21 cellular contexts compared by ENCODE assay signal in the genomic region with DNA sequence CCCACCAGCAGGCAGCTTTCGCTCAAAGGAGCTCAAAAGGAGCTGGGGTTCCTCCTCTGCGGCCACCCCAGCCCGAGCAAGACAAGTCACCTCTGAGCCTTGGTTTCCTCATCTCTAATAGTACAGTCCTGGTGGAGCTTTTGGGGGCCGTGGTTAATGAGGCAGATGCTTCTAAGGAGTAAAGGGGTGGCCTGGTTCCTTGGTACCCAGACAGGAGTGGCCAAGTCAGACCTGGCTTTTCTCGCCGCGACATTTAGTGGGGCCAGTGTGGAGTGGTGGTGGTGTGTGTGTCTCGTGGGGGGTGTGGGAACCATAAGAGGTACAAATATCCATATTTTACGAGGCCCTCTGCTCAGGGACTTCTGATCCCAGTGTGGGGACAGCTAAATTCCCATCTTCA. TPM values are rescaled to one million over a fixed set of nuclear protein-coding genes. Genes with fewer than 3 reads are reported as not detected.
DNase-seq lines count a peak whose midpoint lies in the region; ATAC-seq and TF ChIP-seq lines count a peak whose summit lies in the region.
"Had no signal": no experiment of that assay in that cellular context is flagged by ENCODE, and none has a peak within 500 bp of the region (broad histone marks: within the 10 kb centered on the region; RNA-seq: fewer than 3 reads in every experiment).

No MANE protein-coding gene starts in this region.

- peak overlapping the region; percentile 49 for H3K4me2 ChIP-seq in fibroblast of lung (ENCODE audit: extremely low read depth, insufficient read depth, low read length)

- H2AFZ ChIP-seq in fibroblast of lung (ENCODE audit: low read length), result no peak overlapping the region

- H4K20me1 ChIP-seq in fibroblast of lung (ENCODE audit: control insufficient read depth, extremely low read depth, insufficient read depth, low read length), result peaks cover 3% of the 10 kb centered on the region

- H3K27me3 Mint-ChIP-seq in activated CD4-positive, alpha-beta T cell treated with anti-CD3 and anti-CD28 coated beads, Interleukin-2, amount 10 ng/mL, durations not matched to agents 7 days and 5 days, result peaks cover 66% of the 10 kb centered on the region
- H3K27me3 Mint-ChIP-seq in CD8-positive, alpha-beta T cell (ENCODE audit: low read depth), result peaks cover 61% of the 10 kb centered on the region

- H3K27ac ChIP-seq in fibroblast of lung (ENCODE audit: insufficient read depth, low read length) (peak overlapping the region; percentile 97), muscle layer of colon (ENCODE audit: low read depth, low read length) (peak overlapping the region; percentile 97), upper lobe of right lung (peak overlapping the region; percentile 86)
- no peak overlapping the region for H3K27ac ChIP-seq in CD8-positive, alpha-beta T cell (ENCODE audit: low read depth, low read length)
- H3K27ac ChIP-seq: RWPE1 had no signal

- peaks cover 69% of the 10 kb centered on the region for H3K79me2 ChIP-seq in fibroblast of lung (ENCODE audit: control insufficient read depth, insufficient read depth, low read length)

- H3K27ac Mint-ChIP-seq in activated CD4-positive, alpha-beta T cell treated with anti-CD3 and anti-CD28 coated beads, Interleukin-2, amount 10 ng/mL, durations not matched to agents 7 days and 5 days, result peak overlapping the region; percentile 77
- H3K27ac Mint-ChIP-seq in CD8-positive, alpha-beta T cell, result no peak overlapping the region
- H3K27ac Mint-ChIP-seq: activated naive CD4-positive, alpha-beta T cell treated with anti-CD3 and anti-CD28 coated beads for 36 hours; stimulated activated effector memory CD8-positive, alpha-beta T cell treated with anti-CD3 and anti-CD28 coated beads, Interleukin-12 subunit alpha, Interleukin-12 subunit beta, amount 100 ng/mL, for 72 hours had no signal

- no peaks in the 10 kb centered on the region for H3K4me1 Mint-ChIP-seq in activated CD4-positive, alpha-beta T cell treated with anti-CD3 and anti-CD28 coated beads, Interleukin-2, amount 10 ng/mL, durations not matched to agents 7 days and 5 days
- peaks cover 6% of the 10 kb centered on the region for H3K4me1 Mint-ChIP-seq in CD8-positive, alpha-beta T cell (ENCODE audit: low read depth)
- H3K4me1 Mint-ChIP-seq: neural crest cell had no signal

- H3K27me3 ChIP-seq in fibroblast of lung (ENCODE audit: control insufficient read depth, insufficient read depth, low read length) (no peaks in the 10 kb centered on the region), muscle layer of colon (ENCODE audit: control insufficient read depth in 1 of 2, insufficient read depth in 2 of 2, low read length in 2 of 2) (peaks cover 0 to 4% of the 10 kb centered on the region in 2 donors), upper lobe of right lung (peaks cover 77% of the 10 kb centered on the region)
- H3K27me3 ChIP-seq in CD8-positive, alpha-beta T cell (ENCODE audit: insufficient read depth, low read length), result no peaks in the 10 kb centered on the region

- no peak for ATAC-seq in upper lobe of right lung
- no peak for ATAC-seq in CD8-positive, alpha-beta T cell
- ATAC-seq: activated CD4-positive, CD25-positive, alpha-beta regulatory T cell treated with anti-CD3 and anti-CD28 coated beads, Interleukin-2, amount 50 U/mL, for 24 hours had no signal

- H3K9me3 ChIP-seq in fibroblast of lung (ENCODE audit: control insufficient read depth, insufficient read depth, low read depth, low read length), result no peaks in the 10 kb centered on the region
- no peaks in the 10 kb centered on the region for H3K9me3 ChIP-seq in muscle layer of colon (ENCODE audit: low read length)
- no peaks in the 10 kb centered on the region for H3K9me3 ChIP-seq in upper lobe of right lung
- no peaks in the 10 kb centered on the region for H3K9me3 ChIP-seq in CD8-positive, alpha-beta T cell (ENCODE audit: low read length)
- H3K9me3 ChIP-seq: BE2C had no signal

- peak overlapping the region; percentile 87 for H3K9ac ChIP-seq in fibroblast of lung (ENCODE audit: insufficient read depth, low read length)
- peak overlapping the region; percentile 85 for H3K9ac ChIP-seq in muscle layer of colon (ENCODE audit: low read length)

- no peak for DNase-seq in activated CD4-positive, alpha-beta T cell treated with anti-CD3 and anti-CD28 coated beads, Interleukin-2, amount 10 ng/mL, durations not matched to agents 7 days and 5 days
- no peak for DNase-seq in activated CD4-positive, alpha-beta T cell treated with anti-CD3 and anti-CD28 coated beads for 48 hours
- DNase-seq in fibroblast of lung (ENCODE audit: low read depth in 2 of 2), result no peak
- no peak for DNase-seq in upper lobe of right lung
- DNase-seq in cerebellar cortex (ENCODE audit: low spot score), result no peak
- DNase-seq in CD8-positive, alpha-beta T cell, result no peak
- no peak for DNase-seq in activated naive CD4-positive, alpha-beta T cell treated with anti-CD3 and anti-CD28 coated beads, Interleukin-2, amount 50 U/mL, for 16 hours
- DNase-seq: activated T-cell treated with anti-CD3 and anti-CD28 coated beads, Interleukin-2, amount 50 U/mL, for 4 hours; effector CD4-positive, alpha-beta T cell; GF-D8; NCI-H526 treated with DMSO at 0.1 percent for 48 hours; T-helper 9 cell had no signal

- POLR2A ChIA-PET in activated CD4-positive, alpha-beta T cell treated with anti-CD3 and anti-CD28 coated beads, Interleukin-2, amount 10 ng/mL, durations not matched to agents 7 days and 5 days (lab: Charles Lee), result no interaction called here
- POLR2A ChIA-PET in CD8-positive, alpha-beta T cell (lab: Charles Lee), result no interaction called here

- no peaks in the 10 kb centered on the region for H3K36me3 Mint-ChIP-seq in activated CD4-positive, alpha-beta T cell treated with anti-CD3 and anti-CD28 coated beads, Interleukin-2, amount 10 ng/mL, durations not matched to agents 7 days and 5 days (ENCODE audit: low read depth)
- no peaks in the 10 kb centered on the region for H3K36me3 Mint-ChIP-seq in CD8-positive, alpha-beta T cell
- H3K36me3 Mint-ChIP-seq: stimulated activated effector memory CD8-positive, alpha-beta T cell treated with anti-CD3 and anti-CD28 coated beads, Interleukin-12 subunit alpha, Interleukin-12 subunit beta, amount 100 ng/mL, for 72 hours had no signal

- no peak overlapping the region for H3K4me3 Mint-ChIP-seq in activated CD4-positive, alpha-beta T cell treated with anti-CD3 and anti-CD28 coated beads, Interleukin-2, amount 10 ng/mL, durations not matched to agents 7 days and 5 days
- no peak overlapping the region for H3K4me3 Mint-ChIP-seq in CD8-positive, alpha-beta T cell
- H3K4me3 Mint-ChIP-seq: activated naive CD4-positive, alpha-beta T cell treated with anti-CD3 and anti-CD28 coated beads for 36 hours; activated T-cell treated with anti-CD3 and anti-CD28 coated beads, Interleukin-2, amount 50 U/mL, for 4 hours; central memory CD8-positive, alpha-beta T cell; stimulated activated effector memory CD8-positive, alpha-beta T cell treated with anti-CD3 and anti-CD28 coated beads, Interleukin-12 subunit alpha, Interleukin-12 subunit beta, amount 100 ng/mL, for 72 hours had no signal

- CTCF ChIA-PET in activated CD4-positive, alpha-beta T cell treated with anti-CD3 and anti-CD28 coated beads, Interleukin-2, amount 10 ng/mL, durations not matched to agents 7 days and 5 days (lab: Charles Lee), result interaction anchor here (0.6 to 1.9 kb wide), 4 partner anchors 9 to 40 kb away, joined by 3 to 7 read pairs (median 4); no protein-coding TSS in a partner anchor
- CTCF ChIA-PET in CD8-positive, alpha-beta T cell (lab: Charles Lee), result no interaction called here

- intact Hi-C loops in upper lobe of right lung (cut with DNase I), result loop anchor here (5.0 to 10.0 kb wide), 3 partner anchors 172 to 445 kb away; no protein-coding TSS in a partner anchor
- intact Hi-C loops in CD8-positive, alpha-beta T cell (cut with DNase I, micrococcal nuclease), result no loop called here

- H3K4me1 ChIP-seq in fibroblast of lung (ENCODE audit: control insufficient read depth, extremely low read depth, insufficient read depth, low read length) (peaks cover 23% of the 10 kb centered on the region), muscle layer of colon (ENCODE audit: insufficient read depth, low read length) (peaks cover 34% of the 10 kb centered on the region), upper lobe of right lung (no peaks in the 10 kb centered on the region)
- H3K4me1 ChIP-seq in CD8-positive, alpha-beta T cell (ENCODE audit: insufficient read depth, low read length), result peaks cover 8% of the 10 kb centered on the region
- H3K4me1 ChIP-seq: BE2C had no signal

- no peaks in the 10 kb centered on the region for H3K9me3 Mint-ChIP-seq in activated CD4-positive, alpha-beta T cell treated with anti-CD3 and anti-CD28 coated beads, Interleukin-2, amount 10 ng/mL, durations not matched to agents 7 days and 5 days
- H3K9me3 Mint-ChIP-seq in CD8-positive, alpha-beta T cell, result no peaks in the 10 kb centered on the region
- H3K9me3 Mint-ChIP-seq: activated naive CD4-positive, alpha-beta T cell treated with anti-CD3 and anti-CD28 coated beads for 36 hours; activated T-cell treated with anti-CD3 and anti-CD28 coated beads, Interleukin-2, amount 50 U/mL, for 4 hours; central memory CD8-positive, alpha-beta T cell; neural crest cell; stimulated activated effector memory CD8-positive, alpha-beta T cell treated with anti-CD3 and anti-CD28 coated beads, Interleukin-12 subunit alpha, Interleukin-12 subunit beta, amount 100 ng/mL, for 72 hours had no signal

- TF ChIP-seq CTCF in fibroblast of lung (conservative IDR thresholded peaks at IDR 0.05 in 1 of 2, IDR thresholded peaks at IDR 0.05 in 1 of 2; ENCODE audit: low read depth in 1 of 2, low read length in 2 of 2) (no peak), upper lobe of right lung (IDR thresholded peaks at IDR 0.05) (no peak)
- TF ChIP-seq CTCF in CD8-positive, alpha-beta T cell (IDR thresholded peaks at IDR 0.05), result no peak

- H3K36me3 ChIP-seq in fibroblast of lung (ENCODE audit: control insufficient read depth, insufficient read depth, low read length), result peaks cover 37% of the 10 kb centered on the region
- peaks cover 17% of the 10 kb centered on the region for H3K36me3 ChIP-seq in muscle layer of colon (ENCODE audit: insufficient read depth, low read length)
- H3K36me3 ChIP-seq in upper lobe of right lung, result peaks cover 4% of the 10 kb centered on the region
- no peaks in the 10 kb centered on the region for H3K36me3 ChIP-seq in CD8-positive, alpha-beta T cell (ENCODE audit: insufficient read depth, low read length)
- H3K36me3 ChIP-seq: BE2C had no signal

- H3K4me3 ChIP-seq in fibroblast of lung (replicated peaks in 1 of 4; ENCODE audit: control extremely low read depth in 1 of 4, insufficient read depth in 1 of 4, low read depth in 3 of 4, low read length in 4 of 4) (peak overlapping the region; percentile 25 to 99 (median 96)), muscle layer of colon (ENCODE audit: low read depth in 1 of 2, low read length in 2 of 2) (peak overlapping the region; percentile 69 to 93), upper lobe of right lung (peak overlapping the region; percentile 62)
- no peak overlapping the region for H3K4me3 ChIP-seq in CD8-positive, alpha-beta T cell (ENCODE audit: low read depth, low read length)

RNA-seq across cellular contexts. Expression of gene FOXF1, which starts 6.7 kb away (rescaled TPM):
- total RNA-seq in activated CD4-positive, alpha-beta T cell treated with anti-CD3 and anti-CD28 coated beads, Interleukin-2, amount 10 ng/mL, durations not matched to agents 7 days and 5 days, result not detected
- total RNA-seq in fibroblast of lung, result 15.9 and 31.5 TPM in 2 replicates
- 14.0 and 38.5 TPM in 2 replicates for polyA plus RNA-seq in fibroblast of lung
- polyA plus RNA-seq in fibroblast of lung (2012), result 19.3 and 43.8 TPM in 2 replicates
- polyA minus RNA-seq in fibroblast of lung (ENCODE audit: low replicate concordance), result 16.2 and 35.9 TPM in 2 replicates
- total RNA-seq in upper lobe of right lung, result 46.4 TPM
- not detected for total RNA-seq in CD8-positive, alpha-beta T cell
- total RNA-seq: activated naive CD4-positive, alpha-beta T cell treated with anti-CD3 and anti-CD28 coated beads for 36 hours; H7; neural crest cell had no signal

RNA-seq across cellular contexts. Expression of gene MTHFSD, which starts 38.0 kb away (rescaled TPM):
- 10 to 100 TPM; 28.7 to 29.1 TPM for total RNA-seq in activated CD4-positive, alpha-beta T cell treated with anti-CD3 and anti-CD28 coated beads, Interleukin-2, amount 10 ng/mL, durations not matched to agents 7 days and 5 days
- total RNA-seq in fibroblast of lung, result 13.6 and 19.3 TPM in 2 replicates
- 11.4 and 13.1 TPM in 2 replicates for polyA plus RNA-seq in fibroblast of lung
- polyA plus RNA-seq in fibroblast of lung (2012), result 9.3 and 9.7 TPM in 2 replicates
- polyA minus RNA-seq in fibroblast of lung (ENCODE audit: low replicate concordance), result 5.9 and 16.3 TPM in 2 replicates
- 18.7 TPM for total RNA-seq in upper lobe of right lung
- 1 to 10 TPM; 6.2 to 7.8 TPM for total RNA-seq in CD8-positive, alpha-beta T cell

RNA-seq across cellular contexts. Expression of gene FOXC2, which starts 49.6 kb away (rescaled TPM):
- total RNA-seq in activated CD4-positive, alpha-beta T cell treated with anti-CD3 and anti-CD28 coated beads, Interleukin-2, amount 10 ng/mL, durations not matched to agents 7 days and 5 days, result not detected
- total RNA-seq in fibroblast of lung (0.26 and 0.50 TPM in 2 replicates), upper lobe of right lung (1.1 TPM)
- 1.1 and 1.5 TPM in 2 replicates for polyA plus RNA-seq in fibroblast of lung
- 4.5 and 7.2 TPM in 2 replicates for polyA plus RNA-seq in fibroblast of lung (2012)
- 1.6 and 1.9 TPM in 2 replicates for polyA minus RNA-seq in fibroblast of lung (ENCODE audit: low replicate concordance)
- total RNA-seq in CD8-positive, alpha-beta T cell, result under 1 TPM in 1 of 2 experiments, not detected in 1; 0.16 TPM
- total RNA-seq: activated naive CD4-positive, alpha-beta T cell treated with anti-CD3 and anti-CD28 coated beads for 36 hours; activated T-cell treated with anti-CD3 and anti-CD28 coated beads, Interleukin-2, amount 50 U/mL, for 4 hours; neural crest cell had no signal

Comparison
In these comparisons a context has a peak if more than half of its experiments do, and no peak if none do; other contexts are left out.
1. RNA of gene FOXF1, which starts 6.7 kb away (total RNA-seq): 46.4 TPM in upper lobe of right lung (single experiment) and 15.9 to 31.5 TPM in fibroblast of lung; not detected in activated CD4-positive, alpha-beta T cell treated with anti-CD3 and anti-CD28 coated beads, Interleukin-2, amount 10 ng/mL, durations not matched to agents 7 days and 5 days and not detected in CD8-positive, alpha-beta T cell; every median in the first group is over 10 times any median in the second.